ENCODE assay signal across 8 cellular contexts in the genomic region with DNA sequence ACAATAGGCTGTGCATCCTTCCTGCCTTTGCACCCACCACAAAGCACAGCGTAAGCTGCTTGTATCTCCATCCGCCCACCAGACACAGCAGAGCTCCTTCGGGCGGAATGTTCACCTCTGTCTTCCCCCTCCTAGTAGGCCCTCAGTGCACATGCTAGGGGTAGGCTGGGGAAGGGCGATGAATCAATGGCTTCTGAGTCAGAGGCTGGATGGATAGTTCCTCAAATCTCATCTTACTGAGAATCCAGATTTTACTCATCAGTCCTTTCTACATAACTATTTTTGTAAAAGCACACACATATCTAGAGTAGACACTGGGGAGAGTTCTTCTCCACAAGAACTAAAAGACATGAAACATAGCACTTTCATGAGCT.
A peak's percentile ranks its signal among the peaks of the same experiment; 100 is the strongest.
DNase-seq lines count a peak whose midpoint lies in the region; ATAC-seq and TF ChIP-seq lines count a peak whose summit lies in the region.

No MANE protein-coding gene starts in this region.

- TF ChIP-seq EP300 in transverse colon (IDR thresholded peaks at IDR 0.05; ENCODE audit: low read depth) = no peak

- ATAC-seq in HG02938 (IDR thresholded peaks at IDR 0.05; ENCODE audit: unreplicated experiment) (peak; percentile 93), psoas muscle (peak in 2 of 4 donors; percentile 10 to 25)

- no peak for TF ChIP-seq CTCF in psoas muscle (IDR thresholded peaks at IDR 0.05)
- no peak for TF ChIP-seq CTCF in transverse colon (IDR thresholded peaks at IDR 0.05)
- TF ChIP-seq CTCF in PC-9 (conservative IDR thresholded peaks at IDR 0.05) = no peak

- CTCF ChIA-PET in PC-9 (lab: Charles Lee) = no interaction called here

- H2AFZ ChIP-seq in PC-9 = no peak overlapping the region

- peaks cover 76% of the 10 kb centered on the region for H3K4me1 ChIP-seq in psoas muscle
- H3K4me1 ChIP-seq in transverse colon = peaks cover 0 to 4% (median 2%) of the 10 kb centered on the region in 4 donors
- H3K4me1 ChIP-seq in PC-9 (replicated peaks; ENCODE audit: insufficient read depth) = peaks cover 51% of the 10 kb centered on the region

- peaks cover 100% of the 10 kb centered on the region for H3K79me2 ChIP-seq in PC-9 (ENCODE audit: low read depth)

- POLR2A ChIA-PET in PC-9 (lab: Charles Lee; ENCODE audit: unreplicated experiment) = interaction anchor here (0.6 kb wide), 1 partner anchor 9 kb away, joined by 3 read pairs; no protein-coding TSS in a partner anchor

- no peak overlapping the region for H3K4me2 ChIP-seq in PC-9

- WGBS in psoas muscle, 3 donors = 75 to 90% (median 82%) methylated on average over 5 of the region's 5 CpGs
- 70 to 86% methylated on average over 2 to 5 of the region's 5 CpGs for WGBS in transverse colon (ENCODE audit: low coverage in 1 of 2), 2 donors

- BruUV-seq in PC-9 (replicated peaks; lab: Mats Ljungman, UMichigan) = no TSS peak

- no peaks in the 10 kb centered on the region for H3K27me3 ChIP-seq in psoas muscle (ENCODE audit: insufficient read depth in 3 of 3, low read length in 2 of 3)
- no peaks in the 10 kb centered on the region for H3K27me3 ChIP-seq in transverse colon
- H3K27me3 ChIP-seq in PC-9 (ENCODE audit: insufficient read depth, low read depth) = no peaks in the 10 kb centered on the region

- H3K9me2 ChIP-seq in PC-9 (ENCODE audit: insufficient read depth) = no peaks in the 10 kb centered on the region

- H3K4me3 ChIP-seq in psoas muscle = no peak overlapping the region
- no peak overlapping the region for H3K4me3 ChIP-seq in transverse colon
- H3K4me3 ChIP-seq in PC-9 = no peak overlapping the region

- peaks cover 94% of the 10 kb centered on the region for H3F3A ChIP-seq in PC-9 (ENCODE audit: insufficient read depth, low read depth)

- H3K36me3 ChIP-seq in psoas muscle (ENCODE audit: insufficient read depth in 1 of 2, low read depth in 1 of 2) (no peaks in the 10 kb centered on the region), transverse colon (no peaks in the 10 kb centered on the region), PC-9 (ENCODE audit: low read depth) (peaks cover 73% of the 10 kb centered on the region)

- no peaks in the 10 kb centered on the region for H3K9me3 ChIP-seq in psoas muscle
- no peaks in the 10 kb centered on the region for H3K9me3 ChIP-seq in transverse colon
- H3K9me3 ChIP-seq in PC-9 (ENCODE audit: insufficient read depth, low read depth) = no peaks in the 10 kb centered on the region

- in situ Hi-C loops in transverse colon (cut with MboI; ENCODE audit: low pct_ligation_motif_present in 1 of 4, low pct_unique_long_range_greater_than_20kb in 1 of 4, low sequenced_read_pairs in 3 of 4) = loop anchor here in 2 of 4 donors (25.0 kb wide), 1 partner anchor 170 kb away; the partner anchor contains the start of gene FNBP1L (in 2 of the 2)

- DNase-seq in activated CD4-positive, alpha-beta T cell treated with anti-CD3 and anti-CD28 coated beads for 24 hours (ENCODE audit: low read depth in 2 of 2) = peak; percentile 48 to 54
- DNase-seq in activated CD4-positive, alpha-beta T cell treated with anti-CD3 and anti-CD28 coated beads for 4 hours = no peak
- DNase-seq in activated T-cell treated with anti-CD3 and anti-CD28 coated beads, Interleukin-2, amount 50 U/mL, for 48 hours = peak; percentile 77 to 80
- DNase-seq in psoas muscle (no peak), transverse colon (no peak), PC-9 (no peak), NCI-H1105 (lab: John Stamatoyannopoulos, UW) (no peak)

- peaks cover 100% of the 10 kb centered on the region for H4K20me1 ChIP-seq in PC-9 (ENCODE audit: insufficient read depth)

- TF ChIP-seq POLR2A in transverse colon (IDR thresholded peaks at IDR 0.05) = no peak

- intact Hi-C loops in psoas muscle (cut with DNase I) (loop anchor here in 1 of 2 donors (5.0 kb wide), 1 partner anchor 160 kb away; the partner anchor contains the start of gene FNBP1L), transverse colon (cut with DNase I; ENCODE audit: low total_unique reads) (no loop called here), PC-9 (cut with micrococcal nuclease; ENCODE audit: unreplicated experiment) (no loop called here)

- H3K27ac ChIP-seq in psoas muscle (peak overlapping the region; percentile 86), transverse colon (no peak overlapping the region), PC-9 (no peak overlapping the region)

Comparison
In these comparisons a context has a peak if more than half of its experiments do, and no peak if none do; other contexts are left out.
1. DNase-seq: peak in activated CD4-positive, alpha-beta T cell treated with anti-CD3 and anti-CD28 coated beads for 24 hours (2 of 2) and activated T-cell treated with anti-CD3 and anti-CD28 coated beads, Interleukin-2, amount 50 U/mL, for 48 hours (2 of 2); none in activated CD4-positive, alpha-beta T cell treated with anti-CD3 and anti-CD28 coated beads for 4 hours (0 of 2), psoas muscle (0 of 2), transverse colon (single experiment), PC-9 (0 of 2) and NCI-H1105 (single experiment).